ENCODE assay signal across 28 cellular contexts in genomic region chr22:44583854-44584253, GRCh38.
DNase-seq lines count a peak whose midpoint lies in the region; ATAC-seq, FAIRE-seq and TF ChIP-seq lines count a peak whose summit lies in the region.
"Had no signal": no experiment of that assay in that cellular context is flagged by ENCODE, and none has a peak within 500 bp of the region (broad histone marks: within the 10 kb centered on the region; RNA-seq: fewer than 3 reads in every experiment).

No MANE protein-coding gene starts in this region.

- H3K4me3 ChIP-seq in coronary artery (no peak overlapping the region), kidney (ENCODE audit: low read length in 2 of 2) (no peak overlapping the region), suprapubic skin (no peak overlapping the region)
- H3K4me3 ChIP-seq: colonic mucosa, testis had no signal

- H3K9me3 Mint-ChIP-seq in activated T-helper 1 cell treated with anti-CD3 and anti-CD28 coated beads, Interleukin-12 subunit alpha, Interleukin-12 subunit beta, Interleukin-2, Interleukin-4 antibody, amounts not matched to agents 30 ng/mL and 10 ng/mL and 1 ng/mL, durations not matched to agents 14 hours and 24 hours and 36 hours = no peaks in the 10 kb centered on the region
- H3K9me3 Mint-ChIP-seq: activated naive CD4-positive, alpha-beta T cell treated with anti-CD3 and anti-CD28 coated beads for 36 hours; activated T-cell treated with anti-CD3 and anti-CD28 coated beads, Interleukin-2, amount 50 U/mL, for 24 hours; CD8-positive, alpha-beta memory T cell had no signal

- H3K4me1 ChIP-seq in kidney (ENCODE audit: control insufficient read depth in 1 of 2, insufficient read depth in 1 of 2, low read depth in 1 of 2, low read length in 2 of 2) (no peaks in the 10 kb centered on the region), suprapubic skin (no peaks in the 10 kb centered on the region)
- H3K4me1 ChIP-seq: colonic mucosa, parathyroid adenoma, testis had no signal

- no peak overlapping the region for H3K27ac Mint-ChIP-seq in activated T-helper 1 cell treated with anti-CD3 and anti-CD28 coated beads, Interleukin-12 subunit alpha, Interleukin-12 subunit beta, Interleukin-2, Interleukin-4 antibody, amounts not matched to agents 30 ng/mL and 10 ng/mL and 1 ng/mL, durations not matched to agents 14 hours and 24 hours and 36 hours
- H3K27ac Mint-ChIP-seq: activated CD4-positive, alpha-beta T cell treated with anti-CD3 and anti-CD28 coated beads for 36 hours; activated naive CD4-positive, alpha-beta T cell treated with anti-CD3 and anti-CD28 coated beads for 36 hours; activated T-cell treated with anti-CD3 and anti-CD28 coated beads, Interleukin-2, amount 50 U/mL, for 24 hours; CD8-positive, alpha-beta memory T cell; T-helper 17 cell had no signal

- H3K27me3 ChIP-seq in suprapubic skin = peaks cover 48% of the 10 kb centered on the region
- H3K27me3 ChIP-seq: colonic mucosa, testis had no signal

- FAIRE-seq in kidney (lab: Jason Lieb, UNC) = no peak
- FAIRE-seq: bronchial epithelial cell, GM12892, H54 had no signal

- no peak for TF ChIP-seq EP300 in suprapubic skin (IDR thresholded peaks at IDR 0.05)

- TF ChIP-seq CTCF in coronary artery (IDR thresholded peaks at IDR 0.05) (no peak), kidney (IDR thresholded peaks at IDR 0.05; ENCODE audit: borderline replicate concordance, extremely low read depth, insufficient read depth) (no peak), suprapubic skin (IDR thresholded peaks at IDR 0.05) (no peak)

- no peaks in the 10 kb centered on the region for H3K4me1 Mint-ChIP-seq in activated T-helper 1 cell treated with anti-CD3 and anti-CD28 coated beads, Interleukin-12 subunit alpha, Interleukin-12 subunit beta, Interleukin-2, Interleukin-4 antibody, amounts not matched to agents 30 ng/mL and 10 ng/mL and 1 ng/mL, durations not matched to agents 14 hours and 24 hours and 36 hours (ENCODE audit: low read depth)
- H3K4me1 Mint-ChIP-seq: activated CD4-positive, alpha-beta T cell treated with anti-CD3 and anti-CD28 coated beads for 36 hours had no signal

- DNase-seq in activated effector memory CD4-positive, alpha-beta T cell treated with anti-CD3 and anti-CD28 coated beads, Interleukin-2, amount 50 U/mL, for 16 hours = peak; percentile 24
- no peak for DNase-seq in activated effector memory CD4-positive, alpha-beta T cell treated with Interleukin-2 at 50 U/mL for 16 hours
- DNase-seq in coronary artery (ENCODE audit: low spot score) (peak; percentile 50), kidney (peak; percentile 54), suprapubic skin (ENCODE audit: low spot score in 2 of 2) (peak; percentile 44 to 69), retina (no peak), left lobe of liver (ENCODE audit: low spot score) (no peak)
- no peak for DNase-seq in activated T-helper 1 cell treated with anti-CD3 and anti-CD28 coated beads, Interleukin-12 subunit alpha, Interleukin-12 subunit beta, Interleukin-2, Interleukin-4 antibody, amounts not matched to agents 30 ng/mL and 10 ng/mL and 1 ng/mL, durations not matched to agents 14 hours and 24 hours and 36 hours (ENCODE audit: low spot score)
- DNase-seq: activated CD8-positive, alpha-beta memory T cell treated with anti-CD3 and anti-CD28 coated beads for 24 hours; activated naive CD4-positive, alpha-beta T cell treated with anti-CD3 and anti-CD28 coated beads for 36 hours; activated T-cell treated with anti-CD3 and anti-CD28 coated beads, Interleukin-2, amount 50 U/mL, for 24 hours; colonic mucosa; DMS 273 treated with DMSO at 0.1 percent for 48 hours; foreskin melanocyte; NCI-H1694; SK-N-SH; stimulated activated CD4-positive, alpha-beta T cell treated with anti-CD3 and anti-CD28 coated beads, Interleukin-15, amount 100 ng/mL, for 24 hours; stimulated activated naive CD4-positive, alpha-beta T cell; testis had no signal

- ATAC-seq in left lobe of liver = no peak
- ATAC-seq: activated CD4-positive, alpha-beta T cell treated with anti-CD3 and anti-CD28 coated beads for 36 hours; T-helper 17 cell had no signal

- TF ChIP-seq POLR2A in suprapubic skin (IDR thresholded peaks at IDR 0.05) = no peak

- no peak overlapping the region for H3K4me3 Mint-ChIP-seq in activated T-helper 1 cell treated with anti-CD3 and anti-CD28 coated beads, Interleukin-12 subunit alpha, Interleukin-12 subunit beta, Interleukin-2, Interleukin-4 antibody, amounts not matched to agents 30 ng/mL and 10 ng/mL and 1 ng/mL, durations not matched to agents 14 hours and 24 hours and 36 hours
- H3K4me3 Mint-ChIP-seq: activated CD4-positive, alpha-beta T cell treated with anti-CD3 and anti-CD28 coated beads for 36 hours; activated naive CD4-positive, alpha-beta T cell treated with anti-CD3 and anti-CD28 coated beads for 36 hours; activated T-cell treated with anti-CD3 and anti-CD28 coated beads, Interleukin-2, amount 50 U/mL, for 24 hours; CD8-positive, alpha-beta memory T cell; nephron; T-helper 17 cell had no signal

- no peaks in the 10 kb centered on the region for H3K9me3 ChIP-seq in kidney (ENCODE audit: control insufficient read depth in 1 of 2, low read length in 2 of 2)
- no peaks in the 10 kb centered on the region for H3K9me3 ChIP-seq in suprapubic skin
- H3K9me3 ChIP-seq: colonic mucosa, SK-N-SH, testis had no signal

- WGBS in suprapubic skin = 69% methylated on average over 12 of the region's 12 CpGs

- intact Hi-C loops in kidney (cut with DNase I) = no loop called here
- intact Hi-C loops in activated T-helper 1 cell treated with anti-CD3 and anti-CD28 coated beads, Interleukin-12 subunit alpha, Interleukin-12 subunit beta, Interleukin-2, Interleukin-4 antibody, amounts not matched to agents 30 ng/mL and 10 ng/mL and 1 ng/mL, durations not matched to agents 14 hours and 24 hours and 36 hours (cut with micrococcal nuclease) = no loop called here

- peaks cover 10% of the 10 kb centered on the region for H3K27me3 Mint-ChIP-seq in activated T-helper 1 cell treated with anti-CD3 and anti-CD28 coated beads, Interleukin-12 subunit alpha, Interleukin-12 subunit beta, Interleukin-2, Interleukin-4 antibody, amounts not matched to agents 30 ng/mL and 10 ng/mL and 1 ng/mL, durations not matched to agents 14 hours and 24 hours and 36 hours (ENCODE audit: insufficient read depth)

- H3K9ac ChIP-seq in kidney (ENCODE audit: low read length in 2 of 2) = no peak overlapping the region
- H3K9ac ChIP-seq: parathyroid adenoma, SK-N-SH had no signal

- H3K27ac ChIP-seq in coronary artery (no peak overlapping the region), kidney (ENCODE audit: low read depth in 2 of 2, low read length in 2 of 2) (no peak overlapping the region), suprapubic skin (no peak overlapping the region)
- H3K27ac ChIP-seq: colonic mucosa, parathyroid adenoma, RWPE1, testis had no signal

- H3K36me3 ChIP-seq in kidney (ENCODE audit: control insufficient read depth in 1 of 2, insufficient read depth in 2 of 2, low read length in 2 of 2) = no peaks in the 10 kb centered on the region
- no peaks in the 10 kb centered on the region for H3K36me3 ChIP-seq in suprapubic skin
- H3K36me3 ChIP-seq: colonic mucosa had no signal

- H3K36me3 Mint-ChIP-seq in activated T-helper 1 cell treated with anti-CD3 and anti-CD28 coated beads, Interleukin-12 subunit alpha, Interleukin-12 subunit beta, Interleukin-2, Interleukin-4 antibody, amounts not matched to agents 30 ng/mL and 10 ng/mL and 1 ng/mL, durations not matched to agents 14 hours and 24 hours and 36 hours (ENCODE audit: low read depth) = no peaks in the 10 kb centered on the region
- H3K36me3 Mint-ChIP-seq: CD8-positive, alpha-beta memory T cell had no signal

Comparison
In these comparisons a context has a peak if more than half of its experiments do, and no peak if none do; other contexts are left out.
1. DNase-seq: peak in activated effector memory CD4-positive, alpha-beta T cell treated with anti-CD3 and anti-CD28 coated beads, Interleukin-2, amount 50 U/mL, for 16 hours (single experiment), coronary artery (single experiment), kidney (single experiment) and suprapubic skin (2 of 2); none in activated effector memory CD4-positive, alpha-beta T cell treated with Interleukin-2 at 50 U/mL for 16 hours (single experiment), retina (single experiment), activated T-helper 1 cell treated with anti-CD3 and anti-CD28 coated beads, Interleukin-12 subunit alpha, Interleukin-12 subunit beta, Interleukin-2, Interleukin-4 antibody, amounts not matched to agents 30 ng/mL and 10 ng/mL and 1 ng/mL, durations not matched to agents 14 hours and 24 hours and 36 hours (single experiment) and left lobe of liver (single experiment).